In genomic region chr11:76207642-76208378, GRCh38 we compare ENCODE assay signal across 1 cellular context.
TF ChIP-seq lines count a peak whose summit lies in the region.

No MANE protein-coding gene starts in this region.

TF ChIP-seq in HepG2, 621 proteins besides CTCF, POLR2A, EP300 and RAD21 (continued from another document and continues in another):
- TF ChIP-seq HNRNPLL (IDR thresholded peaks at IDR 0.05; ENCODE audit: low read depth, low read length, poor library complexity, severe bottlenecking) = no peak
- TF ChIP-seq SNAPC5 (CRISPR knock-in tag; IDR thresholded peaks at IDR 0.05; ENCODE audit: borderline replicate concordance) = no peak
- TF ChIP-seq ZBED4 (CRISPR knock-in tag; IDR thresholded peaks at IDR 0.05; ENCODE audit: borderline replicate concordance) = no peak
- no peak for TF ChIP-seq ATF7 (IDR thresholded peaks at IDR 0.05)
- no peak for TF ChIP-seq ATF7 (CRISPR knock-in tag; IDR thresholded peaks at IDR 0.05)
- TF ChIP-seq PPARG (CRISPR knock-in tag; conservative IDR thresholded peaks at IDR 0.05) = 0 out of 2 replicates have a peak, but pooled peaks have one; percentile 22
- peak; percentile 65; the same call in 1 of the 2 replicates for TF ChIP-seq KDM3A (CRISPR knock-in tag; IDR thresholded peaks at IDR 0.05; ENCODE audit: low read depth)
- peak; percentile 82 for TF ChIP-seq TAF15 (IDR thresholded peaks at IDR 0.05; ENCODE audit: low read depth, low read length, poor library complexity, severe bottlenecking)
- TF ChIP-seq RNF2 (conservative IDR thresholded peaks at IDR 0.05; ENCODE audit: low read depth) = no peak
- TF ChIP-seq ZGPAT (CRISPR knock-in tag; IDR thresholded peaks at IDR 0.05) = 0 out of 2 replicates have a peak, but pooled peaks have one; percentile 39
- 0 out of 2 replicates have a peak, but pooled peaks have one; percentile 5 for TF ChIP-seq BCL6 (CRISPR knock-in tag; IDR thresholded peaks at IDR 0.05)
- no peak for TF ChIP-seq JUND (CRISPR knock-in tag; IDR thresholded peaks at IDR 0.05)
- no peak for TF ChIP-seq MEIS1 (CRISPR knock-in tag; IDR thresholded peaks at IDR 0.05; ENCODE audit: borderline replicate concordance)
- no peak for TF ChIP-seq DRAP1 (CRISPR knock-in tag; IDR thresholded peaks at IDR 0.05)
- no peak for TF ChIP-seq SNRNP70 (IDR thresholded peaks at IDR 0.05; ENCODE audit: low read depth, low read length)
- TF ChIP-seq PATZ1 (CRISPR knock-in tag; IDR thresholded peaks at IDR 0.05) = peak; percentile 47; the same call in 1 of the 2 replicates
- peak; percentile 78; the same call in 1 of the 2 replicates for TF ChIP-seq KDM2A (CRISPR knock-in tag; IDR thresholded peaks at IDR 0.05; ENCODE audit: borderline replicate concordance, low read depth)
- TF ChIP-seq FOXJ3 (CRISPR knock-in tag; IDR thresholded peaks at IDR 0.05; ENCODE audit: borderline replicate concordance) = no peak
- no peak for TF ChIP-seq ZNF768 (CRISPR knock-in tag; IDR thresholded peaks at IDR 0.05)
- no peak for TF ChIP-seq ARNTL (CRISPR knock-in tag; IDR thresholded peaks at IDR 0.05)
- TF ChIP-seq ZNF687 (CRISPR knock-in tag; IDR thresholded peaks at IDR 0.05) = peak; percentile 41; the same call in 1 of the 2 replicates
- TF ChIP-seq TEAD3 (CRISPR knock-in tag; optimal IDR thresholded peaks at IDR 0.05; ENCODE audit: borderline replicate concordance) = no peak
- peak; percentile 30; the same call in 1 of the 2 replicates for TF ChIP-seq MIER3 (CRISPR knock-in tag; IDR thresholded peaks at IDR 0.05; ENCODE audit: borderline replicate concordance)
- no peak for TF ChIP-seq MAF1 (CRISPR knock-in tag; IDR thresholded peaks at IDR 0.05; ENCODE audit: borderline replicate concordance)
- TF ChIP-seq ZNF597 (CRISPR knock-in tag; IDR thresholded peaks at IDR 0.05) = no peak
- no peak for TF ChIP-seq PHF5A (CRISPR knock-in tag; IDR thresholded peaks at IDR 0.05; ENCODE audit: low read depth, unreplicated experiment)
- TF ChIP-seq MEIS2 (CRISPR knock-in tag; IDR thresholded peaks at IDR 0.05) = no peak
- TF ChIP-seq CREBL2 (CRISPR knock-in tag; IDR thresholded peaks at IDR 0.05; ENCODE audit: borderline replicate concordance) = no peak
- peak; percentile 35; the same call in 1 of the 2 replicates for TF ChIP-seq ZNF501 (CRISPR knock-in tag; IDR thresholded peaks at IDR 0.05)
- 0 out of 2 replicates have a peak, but pooled peaks have one; percentile 59 for TF ChIP-seq POGK (CRISPR knock-in tag; conservative IDR thresholded peaks at IDR 0.05)
- no peak for TF ChIP-seq IKZF4 (CRISPR knock-in tag; IDR thresholded peaks at IDR 0.05; ENCODE audit: borderline replicate concordance, low read depth, not compliant biosample characterization)
- no peak for TF ChIP-seq PAF1 (CRISPR knock-in tag; IDR thresholded peaks at IDR 0.05)
- TF ChIP-seq GMEB2 (CRISPR knock-in tag; IDR thresholded peaks at IDR 0.05; ENCODE audit: low read depth) = no peak
- TF ChIP-seq HNRNPL (IDR thresholded peaks at IDR 0.05; ENCODE audit: low read depth, low read length) = no peak
- no peak for TF ChIP-seq RELA (CRISPR knock-in tag; IDR thresholded peaks at IDR 0.05)
- no peak for TF ChIP-seq ZNF615 (CRISPR knock-in tag; IDR thresholded peaks at IDR 0.05; ENCODE audit: borderline replicate concordance)
- no peak for TF ChIP-seq HIVEP1 (CRISPR knock-in tag; IDR thresholded peaks at IDR 0.05)
- TF ChIP-seq HOXA7 (CRISPR knock-in tag; IDR thresholded peaks at IDR 0.05) = no peak
- no peak for TF ChIP-seq ZNF468 (CRISPR knock-in tag; IDR thresholded peaks at IDR 0.05)
- no peak for TF ChIP-seq ZNF839 (CRISPR knock-in tag; IDR thresholded peaks at IDR 0.05; ENCODE audit: borderline replicate concordance)
- TF ChIP-seq KDM5A (IDR thresholded peaks at IDR 0.05; ENCODE audit: borderline replicate concordance, low read length) = no peak
- no peak for TF ChIP-seq ZSCAN31 (CRISPR knock-in tag; IDR thresholded peaks at IDR 0.05; ENCODE audit: low read depth)
- TF ChIP-seq NONO (IDR thresholded peaks at IDR 0.05) = no peak
- peak; percentile 10; the same call in 1 of the 2 replicates for TF ChIP-seq NONO (CRISPR knock-in tag; conservative IDR thresholded peaks at IDR 0.05)
- no peak for TF ChIP-seq HDAC2 (CRISPR knock-in tag; IDR thresholded peaks at IDR 0.05)
- TF ChIP-seq ZNF557 (CRISPR knock-in tag; IDR thresholded peaks at IDR 0.05) = no peak
- TF ChIP-seq NCOR1 (IDR thresholded peaks at IDR 0.05; ENCODE audit: borderline replicate concordance, low read length) = no peak
- TF ChIP-seq CHD2 (IDR thresholded peaks at IDR 0.05; ENCODE audit: low read depth, low read length) = no peak
- TF ChIP-seq RORA (CRISPR knock-in tag; IDR thresholded peaks at IDR 0.05) = no peak
- TF ChIP-seq MXI1 (IDR thresholded peaks at IDR 0.05; ENCODE audit: borderline replicate concordance, low read depth, low read length) = no peak; the same call in 2 of the 3 replicates
- no peak for TF ChIP-seq ZNF296 (CRISPR knock-in tag; conservative IDR thresholded peaks at IDR 0.05)
- no peak for TF ChIP-seq ZNF740 (CRISPR knock-in tag; IDR thresholded peaks at IDR 0.05)
- no peak for TF ChIP-seq POLR2AphosphoS2 (IDR thresholded peaks at IDR 0.05; ENCODE audit: low read depth, low read length)
